ENCODE assay signal across 8 cellular contexts in genomic region chr2:118221952-118222594, GRCh38.
DNase-seq lines count a peak whose midpoint lies in the region; ATAC-seq and TF ChIP-seq lines count a peak whose summit lies in the region.

No MANE protein-coding gene starts in this region.

- peak overlapping the region; percentile 82; the same call in 1 of the 2 replicates for H3K9ac ChIP-seq in MM.1S (ENCODE audit: low read length)

- peaks cover 25% of the 10 kb centered on the region; the same call in 1 of the 2 replicates for H3F3A ChIP-seq in MM.1S (ENCODE audit: insufficient read depth, low read length)

- peak overlapping the region; percentile 99 for H3K4me2 ChIP-seq in MM.1S (ENCODE audit: low read depth, low read length)

- no peaks in the 10 kb centered on the region for H3K79me2 ChIP-seq in MM.1S (ENCODE audit: low read length)

- H4K20me1 ChIP-seq in MM.1S (ENCODE audit: insufficient read depth, low read length) = no peaks in the 10 kb centered on the region

- H3K36me3 ChIP-seq in HAP-1 (replicated peaks) = no peaks in the 10 kb centered on the region
- H3K36me3 ChIP-seq in MM.1S (replicated peaks; ENCODE audit: insufficient read depth, low read length) = no peaks in the 10 kb centered on the region
- no peaks in the 10 kb centered on the region for H3K36me3 ChIP-seq in RWPE2 (ENCODE audit: low read depth)
- no peaks in the 10 kb centered on the region for H3K36me3 ChIP-seq in left lung
- no peaks in the 10 kb centered on the region for H3K36me3 ChIP-seq in transverse colon

- peaks cover 12% of the 10 kb centered on the region for H3K4me1 ChIP-seq in HAP-1
- H3K4me1 ChIP-seq in MM.1S (ENCODE audit: low read length) = peaks cover 17% of the 10 kb centered on the region
- H3K4me1 ChIP-seq in RWPE2 (ENCODE audit: insufficient read depth, poor library complexity, severe bottlenecking) = peaks cover 3% of the 10 kb centered on the region
- H3K4me1 ChIP-seq in left lung = peaks cover 0 to 13% of the 10 kb centered on the region in 2 donors
- peaks cover 0 to 17% (median 10%) of the 10 kb centered on the region in 4 donors for H3K4me1 ChIP-seq in transverse colon

- H3K27ac ChIP-seq in MM.1S (ENCODE audit: low read length) = peak overlapping the region; percentile 77; the same call in 1 of the 2 replicates
- no peak overlapping the region for H3K27ac ChIP-seq in RWPE2 (ENCODE audit: poor library complexity, severe bottlenecking)
- no peak overlapping the region for H3K27ac ChIP-seq in left lung
- H3K27ac ChIP-seq in transverse colon = no peak overlapping the region

- no peak for TF ChIP-seq POLR2A in transverse colon (IDR thresholded peaks at IDR 0.05)

- peak; percentile 76 for TF ChIP-seq CTCF in MM.1S (IDR thresholded peaks at IDR 0.05; ENCODE audit: low read length)
- TF ChIP-seq CTCF in RWPE2 (IDR thresholded peaks at IDR 0.05; ENCODE audit: poor library complexity, severe bottlenecking) = peak; percentile 83
- peak; percentile 46 to 54 for TF ChIP-seq CTCF in left lung (IDR thresholded peaks at IDR 0.05)
- TF ChIP-seq CTCF in transverse colon (IDR thresholded peaks at IDR 0.05) = peak; percentile 58 to 71 (median 62)

- ATAC-seq in RWPE2 (ENCODE audit: low read depth) (peak; percentile 84), left lung (peak; percentile 96)

- H3K4me3 ChIP-seq in HAP-1 (no peak overlapping the region), MM.1S (ENCODE audit: low read length) (no peak overlapping the region), RWPE2 (ENCODE audit: severe bottlenecking) (no peak overlapping the region), left lung (no peak overlapping the region), transverse colon (no peak overlapping the region)

- intact Hi-C loops in left lung (cut with DNase I) (loop anchor here in 1 of 2 donors (5.0 kb wide), 1 partner anchor 635 kb away; no protein-coding TSS in a partner anchor), transverse colon (cut with DNase I; ENCODE audit: low total_unique reads) (no loop called here)

- DNase-seq in A172 (ENCODE audit: low spot score) (peak; percentile 76), GM03348 (ENCODE audit: low spot score) (peak; percentile 77), HAP-1 (ENCODE audit: low spot score in 2 of 2) (peak; percentile 70 to 85), MM.1S (peak; percentile 85), RWPE2 (ENCODE audit: low spot score) (no peak), cerebellar cortex (ENCODE audit: low spot score) (peak; percentile 51), left lung (no peak), transverse colon (no peak)

- 0 to 8% methylated on average over 5 of the region's 5 CpGs for WGBS in transverse colon (ENCODE audit: low coverage in 1 of 2), 2 donors

- H3K9me2 ChIP-seq in MM.1S (replicated peaks; ENCODE audit: insufficient read depth, low read length) = no peaks in the 10 kb centered on the region

- H2AFZ ChIP-seq in MM.1S (ENCODE audit: low read length) = peak overlapping the region; percentile 25

- H3K27me3 ChIP-seq in HAP-1 (ENCODE audit: low read depth) (peaks cover 10% of the 10 kb centered on the region), MM.1S (replicated peaks; ENCODE audit: insufficient read depth, low read length) (no peaks in the 10 kb centered on the region), RWPE2 (ENCODE audit: insufficient read depth, poor library complexity, severe bottlenecking) (peaks cover 22% of the 10 kb centered on the region), left lung (peaks cover 72 to 100% of the 10 kb centered on the region in 2 donors), transverse colon (peaks cover 99% of the 10 kb centered on the region)

- H3K9me3 ChIP-seq in HAP-1 (no peaks in the 10 kb centered on the region), MM.1S (replicated peaks; ENCODE audit: insufficient read depth, low read length) (no peaks in the 10 kb centered on the region), RWPE2 (ENCODE audit: severe bottlenecking) (no peaks in the 10 kb centered on the region), left lung (no peaks in the 10 kb centered on the region), transverse colon (no peaks in the 10 kb centered on the region)

- in situ Hi-C loops in HAP-1 (cut with MboI; ENCODE audit: low sequenced_read_pairs) (no loop called here), transverse colon (cut with MboI; ENCODE audit: low pct_ligation_motif_present in 1 of 4, low pct_unique_long_range_greater_than_20kb in 1 of 4, low sequenced_read_pairs in 3 of 4) (loop anchor here in 1 of 4 donors (25.0 kb wide), 1 partner anchor 640 kb away; no protein-coding TSS in a partner anchor)

- TF ChIP-seq EP300 in transverse colon (IDR thresholded peaks at IDR 0.05; ENCODE audit: low read depth) = no peak

Comparison
In these comparisons a context has a peak if more than half of its experiments do, and no peak if none do; other contexts are left out.
1. DNase-seq: peak in A172 (single experiment), GM03348 (single experiment), HAP-1 (2 of 2), MM.1S (single experiment) and cerebellar cortex (single experiment); none in RWPE2 (single experiment), left lung (0 of 2) and transverse colon (single experiment).
2. Peak in every context shown above with its lines, with median percentiles within 50 percentile points of each other: CTCF ChIP-seq.